In genomic region chr1:923131-923990, GRCh38 we compare ENCODE assay signal across 8 cellular contexts. TPM values are rescaled to one million over a fixed set of nuclear protein-coding genes. Genes with fewer than 3 reads are reported as not detected.
DNase-seq lines count a peak whose midpoint lies in the region; ATAC-seq and TF ChIP-seq lines count a peak whose summit lies in the region.

TSS of gene SAMD11 (plus strand) at chr1:923923. CDS start at chr1:924432, 509 bp downstream.

- intact Hi-C loops in esophagus squamous epithelium (cut with DNase I): no loop called here

- TF ChIP-seq POLR2A in esophagus squamous epithelium (IDR thresholded peaks at IDR 0.05): no peak

- H3K27me3 ChIP-seq in esophagus squamous epithelium: peaks cover 24 to 100% (median 35%) of the 10 kb centered on the region in 4 donors
- H3K27me3 ChIP-seq in muscle layer of duodenum (ENCODE audit: low read depth, low read length): peaks cover 51% of the 10 kb centered on the region

- 2 to 13% methylated on average over 6 to 7 of the region's 72 CpGs for WGBS in esophagus squamous epithelium, 2 donors

- peaks cover 31 to 62% (median 45%) of the 10 kb centered on the region in 3 donors for H3K4me1 ChIP-seq in esophagus squamous epithelium
- peaks cover 4 to 44% of the 10 kb centered on the region in 2 donors for H3K4me1 ChIP-seq in muscle layer of duodenum (ENCODE audit: control insufficient read depth in 1 of 2, insufficient read depth in 2 of 2, low read length in 2 of 2)

- no peaks in the 10 kb centered on the region for H3K36me3 Mint-ChIP-seq in activated T-cell treated with anti-CD3 and anti-CD28 coated beads, Interleukin-2, amount 50 U/mL, for 24 hours (ENCODE audit: low read depth)
- no peaks in the 10 kb centered on the region for H3K36me3 Mint-ChIP-seq in stimulated activated memory B cell treated with anti-CD40 and anti-IgM and Interleukin-4, amounts not matched to agents 10 μg/mL and 1 μg/mL and 100 μg/mL, for 72 hours

- peaks cover 20% of the 10 kb centered on the region for H3K4me1 Mint-ChIP-seq in activated T-cell treated with anti-CD3 and anti-CD28 coated beads, Interleukin-2, amount 50 U/mL, for 24 hours (ENCODE audit: low read depth)
- H3K4me1 Mint-ChIP-seq in stimulated activated memory B cell treated with anti-CD40 and anti-IgM and Interleukin-4, amounts not matched to agents 10 μg/mL and 1 μg/mL and 100 μg/mL, for 72 hours: peaks cover 34% of the 10 kb centered on the region

- peak within 1 kb of the TSS; percentile 75 for H3K4me3 Mint-ChIP-seq in activated T-cell treated with anti-CD3 and anti-CD28 coated beads, Interleukin-2, amount 50 U/mL, for 24 hours
- H3K4me3 Mint-ChIP-seq in stimulated activated memory B cell treated with anti-CD40 and anti-IgM and Interleukin-4, amounts not matched to agents 10 μg/mL and 1 μg/mL and 100 μg/mL, for 72 hours: peak within 1 kb of the TSS; percentile 66

- H3K27ac Mint-ChIP-seq in activated T-cell treated with anti-CD3 and anti-CD28 coated beads, Interleukin-2, amount 50 U/mL, for 24 hours: peak within 1 kb of the TSS; percentile 67
- H3K27ac Mint-ChIP-seq in stimulated activated memory B cell treated with anti-CD40 and anti-IgM and Interleukin-4, amounts not matched to agents 10 μg/mL and 1 μg/mL and 100 μg/mL, for 72 hours: no peak within 1 kb of the TSS

- peaks cover 72% of the 10 kb centered on the region for H3K27me3 Mint-ChIP-seq in activated T-cell treated with anti-CD3 and anti-CD28 coated beads, Interleukin-2, amount 50 U/mL, for 24 hours
- H3K27me3 Mint-ChIP-seq in stimulated activated memory B cell treated with anti-CD40 and anti-IgM and Interleukin-4, amounts not matched to agents 10 μg/mL and 1 μg/mL and 100 μg/mL, for 72 hours: peaks cover 80% of the 10 kb centered on the region

- TF ChIP-seq CTCF in esophagus squamous epithelium (IDR thresholded peaks at IDR 0.05): no peak

- H3K27ac ChIP-seq in esophagus squamous epithelium (no peak within 1 kb of the TSS), muscle layer of duodenum (ENCODE audit: low read length) (no peak within 1 kb of the TSS)

- H3K4me3 ChIP-seq in esophagus squamous epithelium: peak within 1 kb of the TSS; percentile 30 to 71 (median 50)
- peak within 1 kb of the TSS; percentile 33 to 65 for H3K4me3 ChIP-seq in muscle layer of duodenum (ENCODE audit: low read depth in 1 of 2, low read length in 2 of 2)

- no peaks in the 10 kb centered on the region for H3K9me3 Mint-ChIP-seq in activated T-cell treated with anti-CD3 and anti-CD28 coated beads, Interleukin-2, amount 50 U/mL, for 24 hours
- H3K9me3 Mint-ChIP-seq in stimulated activated memory B cell treated with anti-CD40 and anti-IgM and Interleukin-4, amounts not matched to agents 10 μg/mL and 1 μg/mL and 100 μg/mL, for 72 hours: no peaks in the 10 kb centered on the region

- H3K36me3 ChIP-seq in esophagus squamous epithelium (no peaks in the 10 kb centered on the region), muscle layer of duodenum (ENCODE audit: control insufficient read depth in 1 of 2, insufficient read depth in 2 of 2, low read length in 2 of 2) (no peaks in the 10 kb centered on the region)

- H3K9me3 ChIP-seq in esophagus squamous epithelium: no peaks in the 10 kb centered on the region
- no peaks in the 10 kb centered on the region for H3K9me3 ChIP-seq in muscle layer of duodenum (ENCODE audit: control insufficient read depth in 1 of 2, low read length in 2 of 2)

- peak; percentile 32 for DNase-seq in NCI-H2029 (lab: John Stamatoyannopoulos, UW)
- DNase-seq in NCI-H2029 treated with DMSO at 0.1 percent for 48 hours (lab: John Stamatoyannopoulos, UW): no peak
- peak; percentile 31 for DNase-seq in NCI-H774 (lab: John Stamatoyannopoulos, UW)
- DNase-seq in activated T-cell treated with anti-CD3 and anti-CD28 coated beads, Interleukin-2, amount 50 U/mL, for 24 hours: peak; percentile 76
- no peak for DNase-seq in esophagus squamous epithelium (lab: John Stamatoyannopoulos, UW)

- ATAC-seq in stimulated activated memory B cell treated with anti-CD40 and anti-IgM and Interleukin-4, amounts not matched to agents 10 μg/mL and 1 μg/mL and 100 μg/mL, for 72 hours: no peak
- ATAC-seq in GM21526 (IDR thresholded peaks at IDR 0.05; ENCODE audit: low FRiP score, unreplicated experiment): no peak

RNA-seq across cellular contexts. Expression of gene SAMD11, which starts in this region (rescaled TPM):
- total RNA-seq in esophagus squamous epithelium: under 1 TPM in 3 of 4 donors, not detected in 1; 0.48 to 0.95 (median 0.57) TPM

Comparison
In these comparisons a context has a peak if more than half of its experiments do, and no peak if none do; other contexts are left out.
1. DNase-seq: peak in NCI-H2029 (single experiment), NCI-H774 (single experiment) and activated T-cell treated with anti-CD3 and anti-CD28 coated beads, Interleukin-2, amount 50 U/mL, for 24 hours (single experiment); none in NCI-H2029 treated with DMSO at 0.1 percent for 48 hours (single experiment) and esophagus squamous epithelium (single experiment).